Comparison of ENCODE assay signal across 8 cellular contexts in genomic region chr11:109421981-109422590, GRCh38. TPM values are rescaled to one million over a fixed set of nuclear protein-coding genes. Genes with fewer than 3 reads are reported as not detected.
DNase-seq lines count a peak whose midpoint lies in the region; ATAC-seq and TF ChIP-seq lines count a peak whose summit lies in the region.

Gene C11orf87 (plus strand): TSS chr11:109422190. CDS start chr11:109423634, 1,444 bp downstream.

- peaks cover 43% of the 10 kb centered on the region for H3K27me3 Mint-ChIP-seq in stimulated activated naive CD8-positive, alpha-beta T cell treated with anti-CD3 and anti-CD28 coated beads, Interleukin-15, amount 100 ng/mL, for 72 hours

- H2AFZ ChIP-seq in GM23248: peak within 1 kb of the TSS; percentile 80

- H3K4me2 ChIP-seq in GM23248 (ENCODE audit: unreplicated experiment): peak within 1 kb of the TSS; percentile 93

- peak in 1 of 2 donors; percentile 52 for ATAC-seq in right cardiac atrium
- ATAC-seq in stimulated activated naive CD8-positive, alpha-beta T cell treated with anti-CD3 and anti-CD28 coated beads, Interleukin-15, amount 100 ng/mL, for 72 hours: no peak

- in situ Hi-C loops in GM23248 (cut with MboI): no loop called here
- in situ Hi-C loops in GM13977 (cut with MboI; ENCODE audit: low pct_unique_long_range_greater_than_20kb, low sequenced_read_pairs, unreplicated experiment): no loop called here

- H3K4me1 ChIP-seq in GM23248 (ENCODE audit: insufficient read depth) (0 out of 2 replicates have a peak, but pooled peaks cover 3% of the 10 kb centered on the region), adipocyte (ENCODE audit: control insufficient read depth, insufficient read depth, low read length) (peaks cover 9% of the 10 kb centered on the region), right cardiac atrium (ENCODE audit: control insufficient read depth, insufficient read depth, low read length) (no peaks in the 10 kb centered on the region)

- H3F3A ChIP-seq in GM23248 (ENCODE audit: insufficient read depth): no peaks in the 10 kb centered on the region

- H3K4me1 Mint-ChIP-seq in stimulated activated naive CD8-positive, alpha-beta T cell treated with anti-CD3 and anti-CD28 coated beads, Interleukin-15, amount 100 ng/mL, for 72 hours: peaks cover 4% of the 10 kb centered on the region

- H3K4me3 ChIP-seq in GM23248 (peak within 1 kb of the TSS; percentile 74), adipocyte (ENCODE audit: low read length) (peak within 1 kb of the TSS; percentile 77), right cardiac atrium (ENCODE audit: low read length) (peak within 1 kb of the TSS; percentile 49), skin epidermis (peak within 1 kb of the TSS in 4 of 7 experiments; percentile 5 to 25 (median 10))

- intact Hi-C loops in right cardiac atrium (cut with DNase I): no loop called here

- WGBS in GM23248 (ENCODE audit: low coverage in 1 of 2, low lambda C conversion rate in 2 of 2, missing lambda C conversion rate in 2 of 2), 2 experiments: 14 to 16% methylated on average over 34 to 35 of the region's 44 CpGs
- WGBS in right cardiac atrium: 1% methylated on average over 44 of the region's 44 CpGs

- H3K27me3 ChIP-seq in GM23248 (replicated peaks; ENCODE audit: insufficient read depth) (peaks cover 22% of the 10 kb centered on the region; the same call in 1 of the 2 replicates), adipocyte (replicated peaks; ENCODE audit: control insufficient read depth, insufficient read depth, low read length) (peaks cover 34% of the 10 kb centered on the region), right cardiac atrium (ENCODE audit: control insufficient read depth, insufficient read depth) (no peaks in the 10 kb centered on the region)

- no peaks in the 10 kb centered on the region for H3K9me2 ChIP-seq in GM23248 (ENCODE audit: insufficient read depth)

- H3K4me3 Mint-ChIP-seq in stimulated activated naive CD8-positive, alpha-beta T cell treated with anti-CD3 and anti-CD28 coated beads, Interleukin-15, amount 100 ng/mL, for 72 hours: no peak within 1 kb of the TSS

- H3K27ac ChIP-seq in GM23248 (no peak within 1 kb of the TSS), right cardiac atrium (ENCODE audit: low read length) (no peak within 1 kb of the TSS), skin epidermis (no peak within 1 kb of the TSS)

- H3K79me2 ChIP-seq in GM23248 (ENCODE audit: insufficient read depth): no peaks in the 10 kb centered on the region

- no peak within 1 kb of the TSS for H3K27ac Mint-ChIP-seq in stimulated activated naive CD8-positive, alpha-beta T cell treated with anti-CD3 and anti-CD28 coated beads, Interleukin-15, amount 100 ng/mL, for 72 hours

- H3K9me3 Mint-ChIP-seq in stimulated activated naive CD8-positive, alpha-beta T cell treated with anti-CD3 and anti-CD28 coated beads, Interleukin-15, amount 100 ng/mL, for 72 hours: peaks cover 0 to 8% of the 10 kb centered on the region in 2 donors

- H3K9me3 ChIP-seq in GM23248 (ENCODE audit: low read depth): no peaks in the 10 kb centered on the region
- no peaks in the 10 kb centered on the region for H3K9me3 ChIP-seq in adipocyte (ENCODE audit: control insufficient read depth, low read length)
- no peaks in the 10 kb centered on the region for H3K9me3 ChIP-seq in right cardiac atrium (ENCODE audit: control insufficient read depth, low read length)

- H3K36me3 ChIP-seq in GM23248 (ENCODE audit: low read depth) (no peaks in the 10 kb centered on the region), adipocyte (ENCODE audit: control insufficient read depth, insufficient read depth, low read length, severe bottlenecking) (no peaks in the 10 kb centered on the region)

- no peak for TF ChIP-seq CTCF in GM13977 (IDR thresholded peaks at IDR 0.05; ENCODE audit: extremely low read depth, insufficient read depth, missing control alignments)

- peak; percentile 46 for DNase-seq in GM23248
- peak; percentile 17 for DNase-seq in adipocyte (ENCODE audit: low read depth)
- DNase-seq in right cardiac atrium: peak in 1 of 3 donors; percentile 28
- no peak for DNase-seq in GM13977 (ENCODE audit: low spot score)
- DNase-seq in 8988T: no peak
- no peak for DNase-seq in stimulated activated naive CD8-positive, alpha-beta T cell treated with anti-CD3 and anti-CD28 coated beads, Interleukin-15, amount 100 ng/mL, for 72 hours
- no peak for DNase-seq in stimulated activated naive CD4-positive, alpha-beta T cell treated with Interleukin-2 at 50 U/mL for 16 hours (lab: John Stamatoyannopoulos, UW)

- H4K20me1 ChIP-seq in GM23248 (ENCODE audit: insufficient read depth): no peaks in the 10 kb centered on the region

- no peak within 1 kb of the TSS for H3K9ac ChIP-seq in GM23248
- H3K9ac ChIP-seq in adipocyte (ENCODE audit: low read length): no peak within 1 kb of the TSS

RNA-seq across cellular contexts. Expression of gene C11orf87, which starts in this region (rescaled TPM):
- 0.65 and 0.76 TPM in 2 replicates for total RNA-seq in GM23248 (2014; rRNA removed; shearing (Covaris generic))
- polyA plus RNA-seq in GM23248 (2016; fragmentation: Nextera tagmentation; extraction: Ambion mirVana): 0.94 and 1.1 TPM in 2 replicates
- total RNA-seq in right cardiac atrium: under 1 TPM in 1 of 4 donors, not detected in 3; 0.17 TPM
- polyA plus RNA-seq in right cardiac atrium: 0.02 TPM

Comparison
In these comparisons a context has a peak if more than half of its experiments do, and no peak if none do; other contexts are left out.
1. DNase-seq: peak in GM23248 (single experiment) and adipocyte (single experiment); none in GM13977 (single experiment), 8988T (single experiment), stimulated activated naive CD8-positive, alpha-beta T cell treated with anti-CD3 and anti-CD28 coated beads, Interleukin-15, amount 100 ng/mL, for 72 hours (0 of 2) and stimulated activated naive CD4-positive, alpha-beta T cell treated with Interleukin-2 at 50 U/mL for 16 hours (single experiment).
2. H3K4me3 ChIP-seq: peak in every context shown above with its lines; median percentile 77 in adipocyte; 74 in GM23248; 49 in right cardiac atrium; 10 in skin epidermis.